ENCODE assay signal across 10 cellular contexts in genomic region chr1:17831619-17832018, GRCh38.
DNase-seq lines count a peak whose midpoint lies in the region; ATAC-seq and TF ChIP-seq lines count a peak whose summit lies in the region.
"Had no signal": no experiment of that assay in that cellular context is flagged by ENCODE, and none has a peak within 500 bp of the region (broad histone marks: within the 10 kb centered on the region; RNA-seq: fewer than 3 reads in every experiment).

No MANE protein-coding gene starts in this region.

- H3K4me3 Mint-ChIP-seq in activated T-cell treated with anti-CD3 and anti-CD28 coated beads, Interleukin-2, amount 50 U/mL, for 24 hours: no peak overlapping the region

- no peak overlapping the region for H3K4me2 ChIP-seq in SK-N-SH

- peaks cover 46% of the 10 kb centered on the region for H3K27me3 Mint-ChIP-seq in activated T-cell treated with anti-CD3 and anti-CD28 coated beads, Interleukin-2, amount 50 U/mL, for 24 hours

- no peaks in the 10 kb centered on the region for H3F3A ChIP-seq in SK-N-SH (replicated peaks; ENCODE audit: insufficient read depth)

- DNase-seq in stimulated activated CD4-positive, alpha-beta T cell treated with anti-CD3 and anti-CD28 coated beads, Interleukin-15, amount 100 ng/mL, for 24 hours: peak; percentile 11
- DNase-seq in stimulated activated CD4-positive, alpha-beta T cell treated with anti-CD3 and anti-CD28 coated beads, Interleukin-2, amount 100 ng/mL, for 48 hours: no peak
- DNase-seq in SK-N-SH (no peak), foreskin fibroblast (peak; percentile 17 to 67), GDM1 (lab: John Stamatoyannopoulos, UW) (no peak), NCI-H510A treated with DMSO at 0.1 percent for 48 hours (lab: John Stamatoyannopoulos, UW) (no peak)
- no peak for DNase-seq in activated T-cell treated with anti-CD3 and anti-CD28 coated beads, Interleukin-2, amount 50 U/mL, for 24 hours

- H4K20me1 ChIP-seq in SK-N-SH (ENCODE audit: insufficient read depth): no peaks in the 10 kb centered on the region

- H3K79me2 ChIP-seq in SK-N-SH (ENCODE audit: insufficient read depth): no peaks in the 10 kb centered on the region

- no peaks in the 10 kb centered on the region for H3K36me3 ChIP-seq in SK-N-SH (replicated peaks in 1 of 2; ENCODE audit: control insufficient read depth in 1 of 2, insufficient read depth in 2 of 2, low read length in 1 of 2)
- H3K36me3 ChIP-seq: SJSA1 had no signal

- no peaks in the 10 kb centered on the region for H3K9me3 ChIP-seq in SK-N-SH
- H3K9me3 ChIP-seq: SJSA1 had no signal

- no peaks in the 10 kb centered on the region for H3K9me3 Mint-ChIP-seq in activated T-cell treated with anti-CD3 and anti-CD28 coated beads, Interleukin-2, amount 50 U/mL, for 24 hours

- H2AFZ ChIP-seq in SK-N-SH (ENCODE audit: low read depth): no peak overlapping the region

- H3K27ac ChIP-seq in SK-N-SH (ENCODE audit: low read depth in 2 of 2, low read length in 1 of 2): no peak overlapping the region
- H3K27ac ChIP-seq: SJSA1 had no signal

- peaks cover 0 to 32% of the 10 kb centered on the region in 2 experiments; a peak in 2 of 4 replicates for H3K4me1 ChIP-seq in SK-N-SH (ENCODE audit: control insufficient read depth in 1 of 2, insufficient read depth in 2 of 2, low read depth in 1 of 2, low read length in 1 of 2)
- H3K4me1 ChIP-seq: SJSA1 had no signal

- POLR2A ChIA-PET in SK-N-SH (lab: Yijun Ruan, JAX): no interaction called here

- CTCF ChIA-PET in SK-N-SH (lab: Yijun Ruan, JAX): interaction anchor here (1.0 to 4.0 kb wide), 4 partner anchors 12 to 750 kb away, joined by 3 to 23 read pairs (median 6); no protein-coding TSS in a partner anchor

- H3K27ac Mint-ChIP-seq in activated T-cell treated with anti-CD3 and anti-CD28 coated beads, Interleukin-2, amount 50 U/mL, for 24 hours: no peak overlapping the region

- no peak for TF ChIP-seq RAD21 in SK-N-SH (IDR thresholded peaks at IDR 0.05; ENCODE audit: low read length)

- no peaks in the 10 kb centered on the region for H3K4me1 Mint-ChIP-seq in activated T-cell treated with anti-CD3 and anti-CD28 coated beads, Interleukin-2, amount 50 U/mL, for 24 hours (ENCODE audit: low read depth)

- TF ChIP-seq CTCF in SK-N-SH (IDR thresholded peaks at IDR 0.05): no peak
- no peak for TF ChIP-seq CTCF in foreskin fibroblast (IDR thresholded peaks at IDR 0.05; ENCODE audit: low read depth, low read length)

- H3K36me3 Mint-ChIP-seq in activated T-cell treated with anti-CD3 and anti-CD28 coated beads, Interleukin-2, amount 50 U/mL, for 24 hours (ENCODE audit: low read depth): no peaks in the 10 kb centered on the region

- WGBS in SK-N-SH (ENCODE audit: low lambda C conversion rate): 72% methylated on average over 7 of the region's 7 CpGs

- H3K9ac ChIP-seq in SK-N-SH: no peak overlapping the region

- H3K27me3 ChIP-seq in SK-N-SH (ENCODE audit: insufficient read depth): no peaks in the 10 kb centered on the region

- no peak overlapping the region for H3K4me3 ChIP-seq in SK-N-SH (ENCODE audit: low read depth in 2 of 2, low read length in 1 of 2)
- H3K4me3 ChIP-seq in foreskin fibroblast (ENCODE audit: low read depth in 1 of 2, low read length in 2 of 2): no peak overlapping the region
- H3K4me3 ChIP-seq: lung, SJSA1 had no signal

- TF ChIP-seq EP300 in SK-N-SH (IDR thresholded peaks at IDR 0.05; ENCODE audit: borderline replicate concordance in 1 of 2, low read depth in 1 of 2, low read length in 1 of 2): no peak

- no peak for ATAC-seq in GM19467 (IDR thresholded peaks at IDR 0.05; ENCODE audit: unreplicated experiment)

- H3K9me2 ChIP-seq in SK-N-SH: no peaks in the 10 kb centered on the region

TF ChIP-seq in SK-N-SH, 30 proteins besides CTCF, POLR2A, EP300 and RAD21:
- no peak for TF ChIP-seq EZH2phosphoT487 (IDR thresholded peaks at IDR 0.05; ENCODE audit: borderline replicate concordance, low read depth)
- peak; percentile 97 for TF ChIP-seq REST (IDR thresholded peaks at IDR 0.05; ENCODE audit: low read depth, low read length)
- TF ChIP-seq MXI1 (IDR thresholded peaks at IDR 0.05; ENCODE audit: low read depth, low read length): no peak
- TF ChIP-seq USF1 (IDR thresholded peaks at IDR 0.05; ENCODE audit: borderline replicate concordance, low read depth): no peak
- TF ChIP-seq SIN3A (IDR thresholded peaks at IDR 0.05; ENCODE audit: borderline replicate concordance, low read depth, low read length): no peak
- TF ChIP-seq FOXJ3 (CRISPR knock-in tag; IDR thresholded peaks at IDR 0.05): no peak
TF ChIP-seq in SK-N-SH: peak in this region for 1.

Comparison
In these comparisons a context has a peak if more than half of its experiments do, and no peak if none do; other contexts are left out.
1. DNase-seq: peak in stimulated activated CD4-positive, alpha-beta T cell treated with anti-CD3 and anti-CD28 coated beads, Interleukin-15, amount 100 ng/mL, for 24 hours (single experiment) and foreskin fibroblast (2 of 2); none in stimulated activated CD4-positive, alpha-beta T cell treated with anti-CD3 and anti-CD28 coated beads, Interleukin-2, amount 100 ng/mL, for 48 hours (0 of 2), SK-N-SH (single experiment), GDM1 (single experiment), NCI-H510A treated with DMSO at 0.1 percent for 48 hours (single experiment) and activated T-cell treated with anti-CD3 and anti-CD28 coated beads, Interleukin-2, amount 50 U/mL, for 24 hours (single experiment).